ENCODE assay signal across 8 cellular contexts in genomic region chr19:16293133-16294085, GRCh38. TPM values are rescaled to one million over a fixed set of nuclear protein-coding genes. Genes with fewer than 3 reads are reported as not detected.
DNase-seq lines count a peak whose midpoint lies in the region; ATAC-seq, FAIRE-seq and TF ChIP-seq lines count a peak whose summit lies in the region.

No MANE protein-coding gene starts in this region.

- H3K4me3 ChIP-seq in right atrium auricular region (peak overlapping the region; percentile 3 to 33), stomach (peak overlapping the region in 3 of 4 donors; percentile 18 to 24 (median 20)), Karpas-422 (ENCODE audit: low read length) (no peak overlapping the region)

- H3K4me2 ChIP-seq in Karpas-422 (ENCODE audit: low read depth, low read length, poor library complexity, severe bottlenecking) = no peak overlapping the region

- H2AFZ ChIP-seq in Karpas-422 (ENCODE audit: low read length) = no peak overlapping the region

- TF ChIP-seq POLR2A in stomach (IDR thresholded peaks at IDR 0.05) = no peak

- 13 to 17% (median 14%) methylated on average over 27 of the region's 27 CpGs for WGBS in stomach, 5 donors

- H3K79me2 ChIP-seq in Karpas-422 (ENCODE audit: low read length) = no peaks in the 10 kb centered on the region

- H3K4me1 ChIP-seq in right atrium auricular region = peaks cover 0 to 39% of the 10 kb centered on the region in 2 donors
- peaks cover 11 to 25% (median 20%) of the 10 kb centered on the region in 4 donors for H3K4me1 ChIP-seq in stomach
- no peaks in the 10 kb centered on the region for H3K4me1 ChIP-seq in Karpas-422 (ENCODE audit: low read length)

- no peaks in the 10 kb centered on the region for H3K9me3 ChIP-seq in right atrium auricular region
- no peaks in the 10 kb centered on the region for H3K9me3 ChIP-seq in stomach
- H3K9me3 ChIP-seq in Karpas-422 (ENCODE audit: low read length) = no peaks in the 10 kb centered on the region

- no peaks in the 10 kb centered on the region for H3K36me3 ChIP-seq in right atrium auricular region
- no peaks in the 10 kb centered on the region for H3K36me3 ChIP-seq in stomach
- H3K36me3 ChIP-seq in Karpas-422 (ENCODE audit: insufficient read depth, low read length) = no peaks in the 10 kb centered on the region

- no peak for FAIRE-seq in frontal cortex (lab: Jason Lieb, UNC)

- no peak for ATAC-seq in GM21529 (IDR thresholded peaks at IDR 0.05; ENCODE audit: unreplicated experiment)

- no peak overlapping the region for H3K9ac ChIP-seq in Karpas-422 (ENCODE audit: low read length)

- intact Hi-C loops in stomach (cut with DNase I; ENCODE audit: low total_unique reads) = no loop called here

- peak; percentile 6 for TF ChIP-seq EP300 in stomach (IDR thresholded peaks at IDR 0.05)

- no peaks in the 10 kb centered on the region for H4K20me1 ChIP-seq in Karpas-422 (ENCODE audit: insufficient read depth, low read depth, low read length)

- peak; percentile 77 for DNase-seq in HS-27A (ENCODE audit: low read depth)
- peak; percentile 94 for DNase-seq in right atrium auricular region (ENCODE audit: low spot score)
- peak; percentile 66 for DNase-seq in stomach
- DNase-seq in Karpas-422 = no peak
- DNase-seq in frontal cortex (ENCODE audit: low spot score in 2 of 2) = no peak
- DNase-seq in stimulated activated CD4-positive, alpha-beta T cell treated with anti-CD3 and anti-CD28 coated beads, Interleukin-12 subunit alpha, Interleukin-12 subunit beta, amount 100 ng/mL, for 4 hours = no peak

- TF ChIP-seq CTCF in VCaP (conservative IDR thresholded peaks at IDR 0.05) = no peak
- TF ChIP-seq CTCF in right atrium auricular region (IDR thresholded peaks at IDR 0.05) = no peak
- TF ChIP-seq CTCF in stomach (IDR thresholded peaks at IDR 0.05) = no peak

- no peaks in the 10 kb centered on the region for H3K9me2 ChIP-seq in Karpas-422 (replicated peaks; ENCODE audit: insufficient read depth, low read length)

- H3K27ac ChIP-seq in VCaP = peak overlapping the region; percentile 6
- H3K27ac ChIP-seq in right atrium auricular region = peak overlapping the region; percentile 85 to 89
- H3K27ac ChIP-seq in stomach = peak overlapping the region; percentile 85 to 90 (median 87)
- H3K27ac ChIP-seq in Karpas-422 (ENCODE audit: low read length) = no peak overlapping the region

- no peaks in the 10 kb centered on the region for H3K27me3 ChIP-seq in right atrium auricular region
- H3K27me3 ChIP-seq in stomach = no peaks in the 10 kb centered on the region
- no peaks in the 10 kb centered on the region for H3K27me3 ChIP-seq in Karpas-422 (ENCODE audit: low read length)

RNA-seq across cellular contexts. Expression of gene KLF2, which starts 31.2 kb away (rescaled TPM):
- 10 to 100 TPM; 40.9 to 82.3 TPM for total RNA-seq in right atrium auricular region
- total RNA-seq in stomach = 100 to 1,000 TPM in 1 of 5 donors, 10 to 100 TPM in 4; 31.0 to 107 (median 72.3) TPM
- 10 to 100 TPM in 2 of 3 donors, 1 to 10 TPM in 1; 9.5 to 69.5 (median 16.7) TPM for polyA plus RNA-seq in stomach
- 0.22 TPM in 1 of 2 replicates, not detected in the other for total RNA-seq in Karpas-422 (2014; rRNA removed; shearing (Covaris generic); ENCODE audit: low replicate concordance)
- 2.4 TPM for total RNA-seq in frontal cortex

Comparison
In these comparisons a context has a peak if more than half of its experiments do, and no peak if none do; other contexts are left out.
1. DNase-seq: peak in HS-27A (single experiment), right atrium auricular region (single experiment) and stomach (single experiment); none in Karpas-422 (single experiment), frontal cortex (0 of 2) and stimulated activated CD4-positive, alpha-beta T cell treated with anti-CD3 and anti-CD28 coated beads, Interleukin-12 subunit alpha, Interleukin-12 subunit beta, amount 100 ng/mL, for 4 hours (single experiment).